Comparison of ENCODE assay signal across 8 cellular contexts in the genomic region with DNA sequence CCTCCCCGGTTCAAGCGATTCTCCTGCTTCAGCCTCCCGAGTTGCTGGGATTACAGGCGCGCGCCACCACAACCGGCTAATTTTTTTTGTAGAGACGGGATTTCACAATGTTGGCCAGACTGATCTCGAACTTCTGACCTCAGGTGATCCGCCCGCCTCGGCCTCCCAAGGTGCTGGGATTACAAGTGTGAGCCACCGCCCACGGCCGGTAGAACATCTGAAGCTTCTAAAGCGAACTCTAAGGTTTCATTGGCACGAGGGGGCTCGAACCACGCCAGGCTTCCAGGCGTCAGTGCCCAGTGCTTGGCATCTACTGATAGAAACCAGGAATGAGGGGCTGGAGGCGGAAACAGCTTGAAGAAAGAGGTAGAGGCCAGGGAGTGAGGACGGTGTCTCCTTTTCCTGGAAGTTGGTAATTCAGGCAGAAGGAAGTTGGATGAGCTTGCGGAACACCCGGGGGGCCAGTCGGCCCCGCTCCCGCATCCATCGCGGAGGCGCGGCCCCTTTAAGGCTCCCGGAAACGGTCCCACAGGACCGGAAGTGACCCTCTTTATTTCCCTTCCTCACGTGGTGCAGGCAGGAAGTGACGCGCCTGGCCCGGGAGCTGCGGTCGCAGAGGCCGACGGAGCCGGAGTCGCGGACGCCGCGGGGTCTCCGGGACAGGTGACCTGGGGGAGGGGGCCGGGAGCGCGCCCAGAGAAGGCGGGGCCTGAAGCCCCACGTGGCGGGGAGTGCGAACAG. TPM values are rescaled to one million over a fixed set of nuclear protein-coding genes. Genes with fewer than 3 reads are reported as not detected.
A peak's percentile ranks its signal among the peaks of the same experiment; 100 is the strongest.
DNase-seq lines count a peak whose midpoint lies in the region; ATAC-seq, FAIRE-seq and TF ChIP-seq lines count a peak whose summit lies in the region.

CCDC9 (plus strand) TSS at position 579 of the 741 bp plus-strand sequence. CDS start 1,876 bp downstream, outside the sequence.

- TF ChIP-seq CTCF in CD4-positive, alpha-beta T cell (IDR thresholded peaks at IDR 0.05) = no peak
- no peak for TF ChIP-seq CTCF in activated CD8-positive, alpha-beta T cell treated with anti-CD3 and anti-CD28 coated beads for 36 hours (IDR thresholded peaks at IDR 0.05)
- no peak for TF ChIP-seq CTCF in H1 (IDR thresholded peaks at IDR 0.05; ENCODE audit: control extremely low read depth in 1 of 3, insufficient read depth in 1 of 3, low read depth in 1 of 3, low read length in 3 of 3)

- H3K18ac ChIP-seq in H1 (ENCODE audit: extremely low read depth, low read length) = peak within 1 kb of the TSS; percentile 10; the same call in 1 of the 2 replicates

- TF ChIP-seq RAD21 in H1 (IDR thresholded peaks at IDR 0.05 in 1 of 2, conservative IDR thresholded peaks at IDR 0.05 in 1 of 2; ENCODE audit: low read depth in 2 of 2, low read length in 2 of 2) = no peak

- ATAC-seq in CD4-positive, alpha-beta T cell (ENCODE audit: poor library complexity) = no peak
- peak; percentile 51 for ATAC-seq in GM19397 (IDR thresholded peaks at IDR 0.05; ENCODE audit: unreplicated experiment)
- ATAC-seq in HG03565 (IDR thresholded peaks at IDR 0.05; ENCODE audit: unreplicated experiment) = peak; percentile 54
- ATAC-seq in activated CD8-positive, alpha-beta T cell treated with anti-CD3 and anti-CD28 coated beads for 36 hours = peak; percentile 61

- no peaks in the 10 kb centered on the region for H3K27me3 ChIP-seq in CD4-positive, alpha-beta T cell (ENCODE audit: control insufficient read depth, insufficient read depth, low read length)
- no peaks in the 10 kb centered on the region for H3K27me3 ChIP-seq in H1 (replicated peaks in 1 of 4; ENCODE audit: control insufficient read depth in 3 of 4, extremely low read depth in 1 of 4, insufficient read depth in 3 of 4, low read length in 3 of 4)

- intact Hi-C loops in CD4-positive, alpha-beta T cell (cut with DNase I, micrococcal nuclease) = loop anchor here (1.0 to 10.0 kb wide), 5 partner anchors 19 to 471 kb away; partner anchors contain the start of genes AP2S1 (in 1 of the 2), ARHGAP35 (in 1 of the 2), BBC3 (in 1 of the 2) and INAFM1 (in 1 of the 2)
- intact Hi-C loops in activated CD8-positive, alpha-beta T cell treated with anti-CD3 and anti-CD28 coated beads for 36 hours (cut with micrococcal nuclease) = loop anchor here (2.0 kb wide), 1 partner anchor 17 kb away; no protein-coding TSS in a partner anchor

- TF ChIP-seq EP300 in H1 (IDR thresholded peaks at IDR 0.05; ENCODE audit: borderline replicate concordance in 1 of 2, low read depth in 2 of 2, low read length in 2 of 2) = peak in 1 of 2 experiments; percentile 81; a peak in 2 of 3 replicates

- H4K20me1 ChIP-seq in H1 (replicated peaks in 1 of 2; ENCODE audit: control insufficient read depth in 1 of 2, insufficient read depth in 2 of 2, low read length in 2 of 2) = peaks cover 0 to 8% of the 10 kb centered on the region in 2 experiments

- 30% methylated on average over 50 of the region's 56 CpGs; no CpG with 5 or more reads in 1 of the 2 experiments for WGBS in H1 (ENCODE audit: extremely low coverage in 1 of 2, insufficient coverage in 1 of 2, insufficient read length in 1 of 2, insufficient replicate concordance in 2 of 2, low coverage in 1 of 2, low lambda C conversion rate in 2 of 2, missing lambda C conversion rate in 1 of 2), 2 experiments
- WGBS in mesodermal cell (ENCODE audit: insufficient coverage in 2 of 2), 2 experiments = 30% methylated on average over 48 to 50 of the region's 56 CpGs

- peaks cover 5% of the 10 kb centered on the region; the same call in 1 of the 2 replicates for H3K79me1 ChIP-seq in H1 (ENCODE audit: low read depth, low read length)

- no peak within 1 kb of the TSS for H3K14ac ChIP-seq in H1 (ENCODE audit: insufficient read length)

- H3K27ac ChIP-seq in CD4-positive, alpha-beta T cell (ENCODE audit: low read depth, low read length) = peak within 1 kb of the TSS; percentile 69
- H3K27ac ChIP-seq in H1 (ENCODE audit: low read depth, low read length) (peak within 1 kb of the TSS; percentile 81), mesodermal cell (ENCODE audit: low read depth, low read length, severe bottlenecking) (peak within 1 kb of the TSS; percentile 97)

- H4K91ac ChIP-seq in H1 (replicated peaks; ENCODE audit: insufficient read length, low read length) = peak within 1 kb of the TSS; percentile 18

- no peak for FAIRE-seq in H1 (lab: Jason Lieb, UNC)

- no peak within 1 kb of the TSS for H3K4ac ChIP-seq in H1 (replicated peaks; ENCODE audit: insufficient read length, low read depth, low read length)

- H3K4me2 ChIP-seq in H1 (ENCODE audit: insufficient read depth in 1 of 2, low read depth in 2 of 2, low read length in 2 of 2) = peak within 1 kb of the TSS; percentile 86 to 94

- H3K36me3 ChIP-seq in H1 (ENCODE audit: control insufficient read depth in 2 of 4, insufficient read depth in 4 of 4, low read length in 3 of 4) = peaks cover 5 to 25% (median 11%) of the 10 kb centered on the region in 4 experiments; a peak in 7 of 8 replicates
- H3K36me3 ChIP-seq in mesodermal cell (ENCODE audit: control insufficient read depth, insufficient read depth, low read length) = peaks cover 27% of the 10 kb centered on the region

- H3K4me3 ChIP-seq in H1 (ENCODE audit: extremely low read depth in 1 of 4, insufficient read depth in 2 of 4, low read depth in 3 of 4, low read length in 4 of 4) (peak within 1 kb of the TSS; percentile 69 to 92 (median 82)), mesodermal cell (ENCODE audit: extremely low read depth, insufficient read depth, low read length, poor library complexity, severe bottlenecking) (peak within 1 kb of the TSS; percentile 58)

- no peaks in the 10 kb centered on the region for H3K9me3 ChIP-seq in CD4-positive, alpha-beta T cell (ENCODE audit: control insufficient read depth, low read length)
- H3K9me3 ChIP-seq in H1 (ENCODE audit: insufficient read depth in 2 of 2, low read depth in 1 of 2, low read length in 1 of 2) (no peaks in the 10 kb centered on the region), mesodermal cell (ENCODE audit: control insufficient read depth, low read length) (no peaks in the 10 kb centered on the region)

- peak within 1 kb of the TSS; percentile 64 to 85 (median 72) for H3K9ac ChIP-seq in H1 (replicated peaks in 1 of 4; ENCODE audit: extremely low read depth in 1 of 4, low read depth in 3 of 4, low read length in 3 of 4)

- CTCF ChIA-PET in CD4-positive, alpha-beta T cell (lab: Charles Lee) = interaction anchor here (0.8 to 2.4 kb wide), 6 partner anchors 8 to 106 kb away, joined by 3 to 17 read pairs (median 6); partner anchors contain the start of gene DHX34
- CTCF ChIA-PET in activated CD8-positive, alpha-beta T cell treated with anti-CD3 and anti-CD28 coated beads for 36 hours (lab: Charles Lee) = interaction anchor here (0.8 to 5.9 kb wide), 7 partner anchors 9 to 143 kb away, joined by 3 to 54 read pairs (median 5); partner anchors contain the start of gene ZC3H4
- CTCF ChIA-PET in H1 (lab: Charles Lee; ENCODE audit: partially characterized antibody) = interaction anchor here (0.8 to 6.4 kb wide), 4 partner anchors 10 to 45 kb away, joined by 4 to 74 read pairs (median 4); no protein-coding TSS in a partner anchor

- no peak within 1 kb of the TSS for H3K23ac ChIP-seq in H1 (ENCODE audit: insufficient read length)

- H3K36me3 Mint-ChIP-seq in CD4-positive, alpha-beta T cell (ENCODE audit: low read depth) = peaks cover 48% of the 10 kb centered on the region
- peaks cover 23% of the 10 kb centered on the region for H3K36me3 Mint-ChIP-seq in activated CD8-positive, alpha-beta T cell treated with anti-CD3 and anti-CD28 coated beads for 36 hours (ENCODE audit: low read depth)

- peaks cover 39% of the 10 kb centered on the region for H3K4me1 Mint-ChIP-seq in CD4-positive, alpha-beta T cell (ENCODE audit: low read depth)
- H3K4me1 Mint-ChIP-seq in activated CD8-positive, alpha-beta T cell treated with anti-CD3 and anti-CD28 coated beads for 36 hours (ENCODE audit: low read depth) = peaks cover 35% of the 10 kb centered on the region

- peaks cover 9% of the 10 kb centered on the region for H3K23me2 ChIP-seq in H1 (ENCODE audit: low read depth, low read length)

- H2BK20ac ChIP-seq in H1 (ENCODE audit: low read length) = no peak within 1 kb of the TSS

- H2BK15ac ChIP-seq in H1 (ENCODE audit: low read length) = no peak within 1 kb of the TSS

- peak within 1 kb of the TSS; percentile 13; the same call in 1 of the 2 replicates for H2AFZ ChIP-seq in H1 (ENCODE audit: low read length)

- H4K8ac ChIP-seq in H1 (ENCODE audit: extremely low read depth, insufficient read depth, low read length) = peak within 1 kb of the TSS; percentile 54; the same call in 1 of the 2 replicates

- H3K79me2 ChIP-seq in H1 (ENCODE audit: control insufficient read depth in 1 of 2, insufficient read depth in 2 of 2, low read length in 2 of 2) = peaks cover 0 to 15% of the 10 kb centered on the region in 2 experiments; a peak in 2 of 4 replicates

- peak; percentile 78 to 90 (median 85) for DNase-seq in CD4-positive, alpha-beta T cell
- peak; percentile 96 for DNase-seq in NCI-H748 treated with DMSO at 0.1 percent for 48 hours (lab: John Stamatoyannopoulos, UW)
- DNase-seq in activated CD8-positive, alpha-beta T cell treated with anti-CD3 and anti-CD28 coated beads for 36 hours = peak; percentile 98
- DNase-seq in H1 (ENCODE audit: low read depth in 1 of 2, low spot score in 2 of 2) = peak; percentile 91 to 96
- DNase-seq in stimulated activated CD8-positive, alpha-beta memory T cell treated with anti-CD3 and anti-CD28 coated beads, Interleukin-2, amount 100 ng/mL, for 1 hour (ENCODE audit: low read depth in 2 of 2) = peak; percentile 83

- peak within 1 kb of the TSS; percentile 12 for H3K56ac ChIP-seq in H1 (replicated peaks; ENCODE audit: insufficient read length, low read depth, low read length)

- TF ChIP-seq POLR2A in H1 (IDR thresholded peaks at IDR 0.05; ENCODE audit: control extremely low read depth in 1 of 2, low read depth in 2 of 2, low read length in 2 of 2) = peak; percentile 63 to 81

- peak within 1 kb of the TSS; percentile 91 for H2BK5ac ChIP-seq in H1 (ENCODE audit: low read depth, low read length)

- H2AK5ac ChIP-seq in H1 (ENCODE audit: low read depth, low read length) = 0 out of 2 replicates have a peak within 1 kb of the TSS, but pooled peaks have one; percentile 2

- peak within 1 kb of the TSS; percentile 84 for H4K5ac ChIP-seq in H1 (ENCODE audit: insufficient read length, low read depth, low read length)

- POLR2A ChIA-PET in CD4-positive, alpha-beta T cell (lab: Charles Lee) = interaction anchor here (0.6 to 2.7 kb wide), 23 partner anchors 9 to 344 kb away, joined by 3 to 124 read pairs (median 6); partner anchors contain the start of genes DHX34, INAFM1, MEIS3 and SAE1
- POLR2A ChIA-PET in activated CD8-positive, alpha-beta T cell treated with anti-CD3 and anti-CD28 coated beads for 36 hours (lab: Charles Lee) = interaction anchor here (0.8 to 3.6 kb wide), 16 partner anchors 11 to 145 kb away, joined by 3 to 45 read pairs (median 4); partner anchors contain the start of genes INAFM1 and ZC3H4
- POLR2A ChIA-PET in H1 (lab: Charles Lee; ENCODE audit: partially characterized antibody) = interaction anchor here (1.1 to 3.6 kb wide), 10 partner anchors 11 to 125 kb away, joined by 4 to 50 read pairs (median 8); partner anchors contain the start of genes INAFM1 and SAE1

- no peaks in the 10 kb centered on the region for H3K27me3 Mint-ChIP-seq in CD4-positive, alpha-beta T cell
- no peaks in the 10 kb centered on the region for H3K27me3 Mint-ChIP-seq in activated CD8-positive, alpha-beta T cell treated with anti-CD3 and anti-CD28 coated beads for 36 hours

- peak within 1 kb of the TSS; percentile 98 for H3K4me3 Mint-ChIP-seq in CD4-positive, alpha-beta T cell
- peak within 1 kb of the TSS; percentile 84 for H3K4me3 Mint-ChIP-seq in activated CD8-positive, alpha-beta T cell treated with anti-CD3 and anti-CD28 coated beads for 36 hours

- peak within 1 kb of the TSS; percentile 40; the same call in 1 of the 2 replicates for H2BK12ac ChIP-seq in H1 (ENCODE audit: low read depth, low read length)

- H3K4me1 ChIP-seq in H1 (replicated peaks in 1 of 4; ENCODE audit: control insufficient read depth in 3 of 4, insufficient read depth in 4 of 4, low read length in 3 of 4) (peaks cover 0 to 8% (median 6%) of the 10 kb centered on the region in 4 experiments; a peak in 6 of 7 replicates), mesodermal cell (ENCODE audit: control insufficient read depth, insufficient read depth, low read length, poor library complexity, severe bottlenecking) (peaks cover 26% of the 10 kb centered on the region)

- H3K9me3 Mint-ChIP-seq in CD4-positive, alpha-beta T cell = no peaks in the 10 kb centered on the region
- H3K9me3 Mint-ChIP-seq in activated CD8-positive, alpha-beta T cell treated with anti-CD3 and anti-CD28 coated beads for 36 hours = no peaks in the 10 kb centered on the region

- H3K27ac Mint-ChIP-seq in CD4-positive, alpha-beta T cell = peak within 1 kb of the TSS; percentile 97
- H3K27ac Mint-ChIP-seq in activated CD8-positive, alpha-beta T cell treated with anti-CD3 and anti-CD28 coated beads for 36 hours = peak within 1 kb of the TSS; percentile 98

- H2BK120ac ChIP-seq in H1 (replicated peaks; ENCODE audit: low read depth, low read length) = no peak within 1 kb of the TSS

RNA-seq across cellular contexts. Expression of gene CCDC9, which starts in this region (rescaled TPM):
- total RNA-seq in CD4-positive, alpha-beta T cell = 10 to 100 TPM; 68.5 to 74.3 TPM
- total RNA-seq in activated CD8-positive, alpha-beta T cell treated with anti-CD3 and anti-CD28 coated beads for 36 hours = 10 to 100 TPM; 24.4 to 27.0 TPM
- 25.7 and 29.8 TPM in 2 replicates for total RNA-seq in H1 (2021; fragmentation: NEBNext Ultra II Directional; extraction: Animal tissue kit (Norgen Biotek cat#: 25700))
- 3.7 and 7.0 TPM in 2 replicates for polyA plus RNA-seq in H1 (2011; rRNA removed)
- 8.7 TPM for polyA plus RNA-seq in H1 (2011; cell fraction: cytosol; rRNA removed)
- polyA plus RNA-seq in H1 (2011; cell fraction: nucleus; rRNA removed) = 11.6 TPM
- polyA plus RNA-seq in H1 (2012, experiment 1 of 2) = 18.0 to 31.1 TPM (median 28.0 TPM) in 4 replicates
- 17.9 TPM for polyA plus RNA-seq in H1 (2012, experiment 2 of 2)
- polyA plus RNA-seq in H1 (2013, experiment 1 of 2) = 13.5 TPM
- polyA plus RNA-seq in H1 (2013, experiment 2 of 2) = 12.8 TPM
- 2.9 and 3.3 TPM in 2 replicates for polyA minus RNA-seq in H1 (2011; rRNA and poly(A)+ RNA removed)
- polyA minus RNA-seq in H1 (2011; cell fraction: cytosol; rRNA and poly(A)+ RNA removed) = 4.3 TPM
- polyA minus RNA-seq in H1 (2011; cell fraction: nucleus; rRNA and poly(A)+ RNA removed) = 5.3 TPM
- polyA plus RNA-seq in mesodermal cell (2013, experiment 1 of 2) = 24.1 TPM
- polyA plus RNA-seq in mesodermal cell (2013, experiment 2 of 2) = 20.9 TPM
